In the genomic region with DNA sequence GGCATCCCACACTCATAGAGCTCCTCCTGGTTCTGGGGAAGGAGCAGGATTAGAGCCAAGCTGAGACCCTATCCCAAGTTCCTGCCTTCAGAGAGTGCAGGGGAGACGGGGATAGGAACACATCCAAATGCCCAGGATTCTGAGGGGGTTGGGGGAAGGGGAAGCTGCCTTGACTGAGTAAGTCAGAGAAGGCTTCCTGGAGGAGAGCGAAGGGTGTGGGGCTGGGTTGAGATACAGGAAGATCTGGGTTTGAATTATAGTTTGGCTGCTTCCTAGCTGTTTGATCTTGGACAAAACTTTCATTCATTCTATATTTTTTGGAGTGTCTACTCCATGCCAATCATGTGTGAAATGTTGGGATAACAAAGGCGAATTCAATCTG, we compare ENCODE assay signal across 1 cellular context.
A peak's percentile ranks its signal among the peaks of the same experiment; 100 is the strongest.
TF ChIP-seq lines count a peak whose summit lies in the region.

No MANE protein-coding gene starts in this region.

TF ChIP-seq in K562, 482 proteins besides CTCF, POLR2A, EP300 and RAD21:
- TF ChIP-seq ZFP36 (IDR thresholded peaks at IDR 0.05; ENCODE audit: low read depth, low read length, partially characterized antibody) (peak; percentile 67), ATF7 (IDR thresholded peaks at IDR 0.05) (no peak)
